Comparison of ENCODE assay signal across 1 cellular context in the genomic region with DNA sequence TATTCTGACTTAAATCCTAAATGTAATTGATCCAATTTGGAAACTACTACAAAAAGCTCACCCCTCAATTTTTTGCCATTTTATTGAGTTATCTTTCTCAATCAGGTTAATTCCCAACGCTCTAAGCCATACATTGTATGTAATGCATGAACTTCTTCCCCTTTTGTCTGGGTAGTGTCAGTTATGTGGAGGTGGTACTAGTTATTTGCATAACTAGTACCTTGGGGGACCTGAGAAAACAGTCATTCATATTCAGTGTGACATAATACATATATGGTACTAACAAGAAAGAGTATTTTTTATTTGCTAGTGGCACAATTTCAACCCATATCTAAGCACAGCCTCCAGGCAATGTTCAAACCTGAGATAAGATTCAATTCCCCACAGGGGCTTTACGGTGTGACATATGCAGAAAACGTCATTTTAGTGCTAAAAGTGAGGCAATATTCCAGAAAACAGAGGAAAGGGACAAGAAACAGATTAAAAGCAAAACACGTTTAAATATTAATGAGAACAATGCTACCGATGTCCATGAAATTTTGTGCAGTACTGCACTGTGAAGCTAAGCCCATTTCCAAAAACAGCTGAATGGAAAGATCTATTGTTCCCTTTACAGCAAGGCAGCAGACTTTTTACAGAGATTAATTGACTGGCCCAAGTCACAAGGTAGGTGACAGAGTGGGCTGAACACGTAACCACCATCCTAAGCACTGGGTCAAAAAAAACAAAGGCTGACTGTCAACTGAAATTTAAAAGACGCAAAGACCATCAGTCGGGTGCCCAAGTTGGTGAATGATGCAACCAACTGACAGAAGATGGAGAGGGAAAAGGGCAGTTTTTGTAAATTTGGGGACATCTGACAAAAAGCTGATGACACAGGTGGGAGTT.
TF ChIP-seq lines count a peak whose summit lies in the region.

No MANE protein-coding gene starts in this region.

TF ChIP-seq in K562, 482 proteins besides CTCF, POLR2A, EP300 and RAD21 (continued from another document):
- TF ChIP-seq, protein P1, sequence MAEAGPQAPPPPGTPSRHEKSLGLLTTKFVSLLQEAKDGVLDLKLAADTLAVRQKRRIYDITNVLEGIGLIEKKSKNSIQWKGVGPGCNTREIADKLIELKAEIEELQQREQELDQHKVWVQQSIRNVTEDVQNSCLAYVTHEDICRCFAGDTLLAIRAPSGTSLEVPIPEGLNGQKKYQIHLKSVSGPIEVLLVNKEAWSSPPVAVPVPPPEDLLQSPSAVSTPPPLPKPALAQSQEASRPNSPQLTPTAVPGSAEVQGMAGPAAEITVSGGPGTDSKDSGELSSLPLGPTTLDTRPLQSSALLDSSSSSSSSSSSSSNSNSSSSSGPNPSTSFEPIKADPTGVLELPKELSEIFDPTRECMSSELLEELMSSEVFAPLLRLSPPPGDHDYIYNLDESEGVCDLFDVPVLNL (CRISPR knock-in tag; IDR thresholded peaks at IDR 0.05; ENCODE audit: low read depth): no peak
- no peak for TF ChIP-seq ERF (CRISPR knock-in tag; IDR thresholded peaks at IDR 0.05)
- no peak for TF ChIP-seq ZC3H11A (IDR thresholded peaks at IDR 0.05; ENCODE audit: low read depth, low read length)
- TF ChIP-seq, protein P2, sequence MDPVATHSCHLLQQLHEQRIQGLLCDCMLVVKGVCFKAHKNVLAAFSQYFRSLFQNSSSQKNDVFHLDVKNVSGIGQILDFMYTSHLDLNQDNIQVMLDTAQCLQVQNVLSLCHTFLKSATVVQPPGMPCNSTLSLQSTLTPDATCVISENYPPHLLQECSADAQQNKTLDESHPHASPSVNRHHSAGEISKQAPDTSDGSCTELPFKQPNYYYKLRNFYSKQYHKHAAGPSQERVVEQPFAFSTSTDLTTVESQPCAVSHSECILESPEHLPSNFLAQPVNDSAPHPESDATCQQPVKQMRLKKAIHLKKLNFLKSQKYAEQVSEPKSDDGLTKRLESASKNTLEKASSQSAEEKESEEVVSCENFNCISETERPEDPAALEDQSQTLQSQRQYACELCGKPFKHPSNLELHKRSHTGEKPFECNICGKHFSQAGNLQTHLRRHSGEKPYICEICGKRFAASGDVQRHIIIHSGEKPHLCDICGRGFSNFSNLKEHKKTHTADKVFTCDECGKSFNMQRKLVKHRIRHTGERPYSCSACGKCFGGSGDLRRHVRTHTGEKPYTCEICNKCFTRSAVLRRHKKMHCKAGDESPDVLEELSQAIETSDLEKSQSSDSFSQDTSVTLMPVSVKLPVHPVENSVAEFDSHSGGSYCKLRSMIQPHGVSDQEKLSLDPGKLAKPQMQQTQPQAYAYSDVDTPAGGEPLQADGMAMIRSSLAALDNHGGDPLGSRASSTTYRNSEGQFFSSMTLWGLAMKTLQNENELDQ (CRISPR knock-in tag; IDR thresholded peaks at IDR 0.05; ENCODE audit: borderline replicate concordance): no peak
- TF ChIP-seq SREBF2 (CRISPR knock-in tag; IDR thresholded peaks at IDR 0.05): no peak
- TF ChIP-seq SP1 (CRISPR knock-in tag; IDR thresholded peaks at IDR 0.05): peak; percentile 45; the same call in 1 of the 2 replicates
- TF ChIP-seq ZNF280A (IDR thresholded peaks at IDR 0.05; ENCODE audit: low read depth, partially characterized antibody): no peak
- TF ChIP-seq PRMT5 (CRISPR knock-in tag; IDR thresholded peaks at IDR 0.05): no peak
- TF ChIP-seq ZBTB33 (CRISPR knock-in tag; IDR thresholded peaks at IDR 0.05): no peak
- TF ChIP-seq, protein P3, sequence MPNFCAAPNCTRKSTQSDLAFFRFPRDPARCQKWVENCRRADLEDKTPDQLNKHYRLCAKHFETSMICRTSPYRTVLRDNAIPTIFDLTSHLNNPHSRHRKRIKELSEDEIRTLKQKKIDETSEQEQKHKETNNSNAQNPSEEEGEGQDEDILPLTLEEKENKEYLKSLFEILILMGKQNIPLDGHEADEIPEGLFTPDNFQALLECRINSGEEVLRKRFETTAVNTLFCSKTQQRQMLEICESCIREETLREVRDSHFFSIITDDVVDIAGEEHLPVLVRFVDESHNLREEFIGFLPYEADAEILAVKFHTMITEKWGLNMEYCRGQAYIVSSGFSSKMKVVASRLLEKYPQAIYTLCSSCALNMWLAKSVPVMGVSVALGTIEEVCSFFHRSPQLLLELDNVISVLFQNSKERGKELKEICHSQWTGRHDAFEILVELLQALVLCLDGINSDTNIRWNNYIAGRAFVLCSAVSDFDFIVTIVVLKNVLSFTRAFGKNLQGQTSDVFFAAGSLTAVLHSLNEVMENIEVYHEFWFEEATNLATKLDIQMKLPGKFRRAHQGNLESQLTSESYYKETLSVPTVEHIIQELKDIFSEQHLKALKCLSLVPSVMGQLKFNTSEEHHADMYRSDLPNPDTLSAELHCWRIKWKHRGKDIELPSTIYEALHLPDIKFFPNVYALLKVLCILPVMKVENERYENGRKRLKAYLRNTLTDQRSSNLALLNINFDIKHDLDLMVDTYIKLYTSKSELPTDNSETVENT (CRISPR knock-in tag; IDR thresholded peaks at IDR 0.05): no peak
- 0 out of 2 replicates have a peak, but pooled peaks have one; percentile 16 for TF ChIP-seq MECOM (CRISPR knock-in tag; IDR thresholded peaks at IDR 0.05)
- no peak for TF ChIP-seq ZNF75A (CRISPR knock-in tag; IDR thresholded peaks at IDR 0.05)
- peak; percentile 64 for TF ChIP-seq MEIS2 (IDR thresholded peaks at IDR 0.05; ENCODE audit: partially characterized antibody)
- no peak; the same call in 1 of the 2 replicates for TF ChIP-seq POLR2AphosphoS2 (IDR thresholded peaks at IDR 0.05; ENCODE audit: low read length)
- no peak for TF ChIP-seq BRF1 (IDR thresholded peaks at IDR 0.05; ENCODE audit: borderline replicate concordance, extremely low read depth, insufficient read length)
